8 cellular contexts compared by ENCODE assay signal in genomic region chr6:39102024-39102820, GRCh38. TPM values are rescaled to one million over a fixed set of nuclear protein-coding genes. Genes with fewer than 3 reads are reported as not detected.
DNase-seq lines count a peak whose midpoint lies in the region; ATAC-seq, FAIRE-seq and TF ChIP-seq lines count a peak whose summit lies in the region.

No MANE protein-coding gene starts in this region.

- no peaks in the 10 kb centered on the region for H3K36me3 ChIP-seq in kidney epithelial cell (ENCODE audit: control insufficient read depth, insufficient read depth, low read length)
- peaks cover 12% of the 10 kb centered on the region for H3K36me3 ChIP-seq in CD8-positive, alpha-beta memory T cell (ENCODE audit: insufficient read depth, low read length)

- CTCF ChIA-PET in CD8-positive, alpha-beta memory T cell (lab: Charles Lee), result no interaction called here

- no peak overlapping the region for H3K4me3 Mint-ChIP-seq in CD8-positive, alpha-beta memory T cell

- peaks cover 17 to 29% of the 10 kb centered on the region in 2 donors for H3K36me3 Mint-ChIP-seq in activated naive CD4-positive, alpha-beta T cell treated with anti-CD3 and anti-CD28 coated beads, Interleukin-2, amount 50 U/mL, for 72 hours
- peaks cover 13 to 36% (median 18%) of the 10 kb centered on the region in 3 donors for H3K36me3 Mint-ChIP-seq in CD8-positive, alpha-beta memory T cell

- TF ChIP-seq POLR2A in GM12892 (IDR thresholded peaks at IDR 0.05; ENCODE audit: low read depth, low read length), result no peak

- peak; percentile 34 for TF ChIP-seq CTCF in kidney epithelial cell (IDR thresholded peaks at IDR 0.05; ENCODE audit: insufficient read depth, low read length, poor library complexity, severe bottlenecking)

- H3K27me3 Mint-ChIP-seq in CD8-positive, alpha-beta memory T cell, result no peaks in the 10 kb centered on the region

- no peaks in the 10 kb centered on the region for H3K27me3 ChIP-seq in kidney epithelial cell (ENCODE audit: control insufficient read depth, insufficient read depth, low read length)
- H3K27me3 ChIP-seq in CD8-positive, alpha-beta memory T cell (ENCODE audit: insufficient read depth, low read length, poor library complexity, severe bottlenecking), result no peaks in the 10 kb centered on the region

- H3K4me3 ChIP-seq in kidney epithelial cell (ENCODE audit: low read depth, low read length), result no peak overlapping the region
- H3K4me3 ChIP-seq in CD8-positive, alpha-beta memory T cell (ENCODE audit: low read length), result no peak overlapping the region

- no peaks in the 10 kb centered on the region for H3K4me1 ChIP-seq in CD8-positive, alpha-beta memory T cell (ENCODE audit: insufficient read depth, low read length)

- peak; percentile 85 for FAIRE-seq in GM12892 (lab: Jason Lieb, UNC)

- peaks cover 0 to 3% of the 10 kb centered on the region in 2 donors for H3K9me3 Mint-ChIP-seq in activated naive CD4-positive, alpha-beta T cell treated with anti-CD3 and anti-CD28 coated beads, Interleukin-2, amount 50 U/mL, for 72 hours
- no peaks in the 10 kb centered on the region for H3K9me3 Mint-ChIP-seq in CD8-positive, alpha-beta memory T cell

- no peak overlapping the region for H3K27ac ChIP-seq in CD8-positive, alpha-beta memory T cell (ENCODE audit: low read depth, low read length)

- POLR2A ChIA-PET in CD8-positive, alpha-beta memory T cell (lab: Charles Lee), result no interaction called here

- DNase-seq in GM12892 (ENCODE audit: insufficient read length) (peak; percentile 41), kidney epithelial cell (ENCODE audit: low read depth) (no peak), H4 (ENCODE audit: low spot score) (no peak), NCI-H187 treated with DMSO at 0.1 percent for 48 hours (lab: John Stamatoyannopoulos, UW) (no peak)
- no peak for DNase-seq in activated naive CD4-positive, alpha-beta T cell treated with anti-CD3 and anti-CD28 coated beads, Interleukin-2, amount 50 U/mL, for 72 hours (ENCODE audit: low spot score in 2 of 2)
- no peak for DNase-seq in CD8-positive, alpha-beta memory T cell
- DNase-seq in activated CD4-positive, CD25-positive, alpha-beta regulatory T cell treated with anti-CD3 and anti-CD28 coated beads, Interleukin-2, amount 50 U/mL, for 72 hours, result no peak

- H3K4me1 Mint-ChIP-seq in CD8-positive, alpha-beta memory T cell, result peaks cover 6 to 17% (median 12%) of the 10 kb centered on the region in 3 donors

- peak; percentile 72 for ATAC-seq in HG02885 (IDR thresholded peaks at IDR 0.05; ENCODE audit: poor library complexity, unreplicated experiment)
- ATAC-seq in activated naive CD4-positive, alpha-beta T cell treated with anti-CD3 and anti-CD28 coated beads, Interleukin-2, amount 50 U/mL, for 72 hours, result peak; percentile 40 to 70

- H3K9me3 ChIP-seq in CD8-positive, alpha-beta memory T cell (ENCODE audit: low read length), result no peaks in the 10 kb centered on the region

- peak overlapping the region in 1 of 2 donors; percentile 50 for H3K27ac Mint-ChIP-seq in activated naive CD4-positive, alpha-beta T cell treated with anti-CD3 and anti-CD28 coated beads, Interleukin-2, amount 50 U/mL, for 72 hours
- H3K27ac Mint-ChIP-seq in CD8-positive, alpha-beta memory T cell, result no peak overlapping the region

RNA-seq across cellular contexts. Expression of gene SAYSD1, which starts 12.8 kb away (rescaled TPM):
- 4.1 TPM for polyA plus RNA-seq in GM12892 (2012; ENCODE audit: missing spikeins)
- total RNA-seq in activated naive CD4-positive, alpha-beta T cell treated with anti-CD3 and anti-CD28 coated beads, Interleukin-2, amount 50 U/mL, for 72 hours, result 10 to 100 TPM; 12.3 to 20.8 TPM
- 10.5 and 11.3 TPM in 2 replicates for total RNA-seq in kidney epithelial cell
- 15.0 and 27.4 TPM in 2 replicates for total RNA-seq in H4 (2014; rRNA removed; shearing (Covaris generic))
- 10 to 100 TPM; 10.3 to 11.6 TPM for total RNA-seq in CD8-positive, alpha-beta memory T cell
- 15.6 TPM for polyA plus RNA-seq in CD8-positive, alpha-beta memory T cell

RNA-seq across cellular contexts. Expression of gene GLP1R, which starts 53.6 kb away (rescaled TPM):
- not detected for polyA plus RNA-seq in GM12892 (2012; ENCODE audit: missing spikeins)
- total RNA-seq in activated naive CD4-positive, alpha-beta T cell treated with anti-CD3 and anti-CD28 coated beads, Interleukin-2, amount 50 U/mL, for 72 hours, result under 1 TPM; 0.32 to 0.33 TPM
- total RNA-seq in kidney epithelial cell, result 0.17 TPM in 1 of 2 replicates, not detected in the other
- total RNA-seq in H4 (2014; rRNA removed; shearing (Covaris generic)), result not detected in 2 replicates
- total RNA-seq in CD8-positive, alpha-beta memory T cell, result not detected
- polyA plus RNA-seq in CD8-positive, alpha-beta memory T cell, result not detected
